ENCODE assay signal across 8 cellular contexts in the genomic region with DNA sequence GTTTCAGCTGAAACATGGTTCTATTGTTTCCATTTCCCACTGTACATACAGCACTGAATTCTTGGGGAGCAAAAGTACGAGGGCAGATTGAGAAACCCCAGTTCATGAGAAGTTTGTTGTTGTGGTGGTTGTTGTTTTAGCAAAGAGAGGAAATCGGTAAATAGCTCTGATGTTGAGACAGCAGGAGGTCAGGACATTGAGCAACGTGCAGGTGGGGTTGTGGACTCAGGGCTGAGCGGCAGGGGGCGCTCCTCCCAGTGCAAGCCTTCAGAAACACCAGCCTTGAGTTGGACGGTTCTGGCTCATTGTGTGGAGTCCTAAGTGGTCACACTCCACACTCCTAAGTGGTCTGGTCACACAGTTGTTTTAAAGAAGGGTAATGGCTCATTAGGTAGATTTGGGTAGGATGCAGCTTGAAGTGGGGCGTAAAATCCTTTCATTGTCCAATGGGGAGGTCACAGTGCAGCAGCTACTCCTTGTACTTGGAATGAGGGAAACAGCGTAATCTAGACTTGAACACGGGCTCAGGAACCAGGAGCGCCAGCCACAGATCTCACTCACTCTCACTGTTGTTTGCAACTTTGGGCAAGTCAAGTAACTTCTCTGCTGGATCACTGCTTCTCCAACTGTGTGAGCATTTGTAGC. TPM values are rescaled to one million over a fixed set of nuclear protein-coding genes. Genes with fewer than 3 reads are reported as not detected.
A peak's percentile ranks its signal among the peaks of the same experiment; 100 is the strongest.
DNase-seq lines count a peak whose midpoint lies in the region; ATAC-seq and TF ChIP-seq lines count a peak whose summit lies in the region.

No MANE protein-coding gene starts in this region.

- H3K4me2 ChIP-seq in DOHH2 (ENCODE audit: low read length) = no peak overlapping the region

- ATAC-seq in GM19467 (IDR thresholded peaks at IDR 0.05; ENCODE audit: unreplicated experiment) = no peak

- H3K27ac ChIP-seq in DOHH2 (ENCODE audit: low read depth, low read length) = no peak overlapping the region
- H3K27ac ChIP-seq in stomach = no peak overlapping the region

- WGBS in stomach, 5 donors = 41 to 45% (median 42%) methylated on average over 10 of the region's 10 CpGs

- DNase-seq in HuH-7 (ENCODE audit: low spot score) (peak; percentile 62), iPS DF 4.7 (ENCODE audit: extremely low read depth, low spot score) (peak; percentile 74), stomach (peak; percentile 37), activated gamma-delta T cell (lab: John Stamatoyannopoulos, UW) (no peak), middle frontal gyrus (ENCODE audit: extremely low spot score, low spot score) (no peak)
- DNase-seq in activated T-cell treated with anti-CD3 and anti-CD28 coated beads, Interleukin-2, amount 50 U/mL, for 48 hours = peak; percentile 48 to 66

- TF ChIP-seq EP300 in stomach (IDR thresholded peaks at IDR 0.05) = no peak

- intact Hi-C loops in stomach (cut with DNase I; ENCODE audit: low total_unique reads) = no loop called here

- H3K79me2 ChIP-seq in DOHH2 (ENCODE audit: control insufficient read depth, low read length) = no peaks in the 10 kb centered on the region

- H3K4me1 ChIP-seq in DOHH2 (ENCODE audit: control insufficient read depth, low read length) = no peaks in the 10 kb centered on the region
- H3K4me1 ChIP-seq in stomach = peaks cover 0 to 1% (median 0%) of the 10 kb centered on the region in 4 donors

- H3K27me3 ChIP-seq in DOHH2 (ENCODE audit: control insufficient read depth, low read length) (peaks cover 21% of the 10 kb centered on the region), stomach (peaks cover 0 to 48% (median 6%) of the 10 kb centered on the region in 3 donors)

- H3K9me3 ChIP-seq in DOHH2 (ENCODE audit: control insufficient read depth, insufficient read depth, low read length) (no peaks in the 10 kb centered on the region), stomach (no peaks in the 10 kb centered on the region)

- H3K36me3 ChIP-seq in DOHH2 (ENCODE audit: control insufficient read depth, low read length) (no peaks in the 10 kb centered on the region), stomach (no peaks in the 10 kb centered on the region)

- TF ChIP-seq POLR2A in stomach (IDR thresholded peaks at IDR 0.05) = no peak

- H3K4me3 ChIP-seq in DOHH2 (ENCODE audit: low read length) (no peak overlapping the region), stomach (no peak overlapping the region)

- no peaks in the 10 kb centered on the region for H3F3A ChIP-seq in DOHH2 (ENCODE audit: control insufficient read depth, insufficient read depth)

- H3K9me2 ChIP-seq in DOHH2 (replicated peaks; ENCODE audit: control insufficient read depth, low read length) = no peaks in the 10 kb centered on the region

- peak; percentile 94 for TF ChIP-seq CTCF in DOHH2 (IDR thresholded peaks at IDR 0.05; ENCODE audit: low read depth, low read length, poor library complexity, severe bottlenecking)
- peak in 2 of 7 experiments; percentile 24 to 38 for TF ChIP-seq CTCF in stomach (IDR thresholded peaks at IDR 0.05)

- H4K20me1 ChIP-seq in DOHH2 (ENCODE audit: control insufficient read depth, insufficient read depth, low read depth, low read length) = no peaks in the 10 kb centered on the region

RNA-seq across cellular contexts. Expression of a gene that starts 14.5 kb away (rescaled TPM):
- total RNA-seq in stomach = 100 to 1,000 TPM in 1 of 5 donors, 10 to 100 TPM in 4; 38.1 to 101 (median 52.0) TPM
- polyA plus RNA-seq in stomach = 10 to 100 TPM; 19.4 to 24.7 (median 21.9) TPM

Comparison
In these comparisons a context has a peak if more than half of its experiments do, and no peak if none do; other contexts are left out.
1. DNase-seq: peak in HuH-7 (single experiment), activated T-cell treated with anti-CD3 and anti-CD28 coated beads, Interleukin-2, amount 50 U/mL, for 48 hours (2 of 2), iPS DF 4.7 (single experiment) and stomach (single experiment); none in activated gamma-delta T cell (single experiment) and middle frontal gyrus (single experiment).